ENCODE assay signal across 8 cellular contexts in the genomic region with DNA sequence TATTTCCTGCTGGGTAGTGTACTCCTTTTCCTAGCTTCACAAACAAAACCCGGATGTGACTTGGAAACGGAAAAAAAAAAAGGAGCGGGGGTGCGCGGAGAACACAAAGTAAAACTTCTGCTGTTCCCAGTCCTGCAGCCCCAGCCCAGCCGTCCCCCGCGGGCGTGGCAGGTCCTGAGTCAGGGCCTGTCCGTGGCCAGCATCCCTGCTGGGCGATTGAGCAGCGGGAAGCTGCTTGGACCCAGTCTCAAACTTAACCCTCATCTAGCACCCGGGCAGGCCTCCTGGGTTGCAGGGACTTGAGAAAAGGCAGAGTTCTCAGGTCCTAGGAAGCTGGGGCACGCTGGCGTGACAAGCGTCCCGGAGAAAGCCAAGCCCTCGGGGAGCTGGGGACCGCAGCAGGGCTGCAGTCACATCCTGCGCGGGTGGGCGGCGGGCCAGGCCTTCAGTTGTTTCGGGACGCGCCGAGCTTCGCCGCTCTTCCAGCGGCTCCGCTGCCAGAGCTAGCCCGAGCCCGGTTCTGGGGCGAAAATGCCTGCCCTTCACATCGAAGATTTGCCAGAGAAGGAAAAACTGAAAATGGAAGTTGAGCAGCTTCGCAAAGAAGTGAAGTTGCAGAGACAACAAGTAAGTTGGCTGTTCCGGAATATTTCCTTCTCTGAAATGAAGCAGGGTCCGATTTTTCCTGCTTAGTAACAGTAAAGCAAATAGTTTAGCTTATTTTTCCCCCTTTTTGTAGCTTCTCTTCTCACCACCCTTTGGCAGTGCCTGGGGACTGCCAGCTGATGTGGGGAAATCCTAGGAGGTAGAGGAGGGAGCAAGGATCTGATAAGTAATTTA. TPM values are rescaled to one million over a fixed set of nuclear protein-coding genes. Genes with fewer than 3 reads are reported as not detected.
A peak's percentile ranks its signal among the peaks of the same experiment; 100 is the strongest.
DNase-seq lines count a peak whose midpoint lies in the region; ATAC-seq, FAIRE-seq and TF ChIP-seq lines count a peak whose summit lies in the region.

A gene (plus strand): TSS at position 129 of the 840 bp plus-strand sequence. CDS start 403 bp downstream, at position 532.

- no peaks in the 10 kb centered on the region for H3K9me3 Mint-ChIP-seq in astrocyte (ENCODE audit: unreplicated experiment)
- no peaks in the 10 kb centered on the region for H3K9me3 Mint-ChIP-seq in progenitor cell of endocrine pancreas (ENCODE audit: low read depth)

- peaks cover 9% of the 10 kb centered on the region for H3K36me3 ChIP-seq in astrocyte (ENCODE audit: insufficient read depth, low read length)

- H3K27ac Mint-ChIP-seq in astrocyte (ENCODE audit: unreplicated experiment) (peak within 1 kb of the TSS; percentile 85), progenitor cell of endocrine pancreas (no peak within 1 kb of the TSS)

- no peaks in the 10 kb centered on the region for H4K20me1 ChIP-seq in astrocyte (ENCODE audit: insufficient read depth, low read length)

- H3K4me1 ChIP-seq in astrocyte (ENCODE audit: insufficient read depth, low read length) = peaks cover 16% of the 10 kb centered on the region

- no peak for TF ChIP-seq CTCF in astrocyte (IDR thresholded peaks at IDR 0.05; ENCODE audit: insufficient read depth, low read depth, low read length)
- no peak for TF ChIP-seq CTCF in progenitor cell of endocrine pancreas (IDR thresholded peaks at IDR 0.05; ENCODE audit: unreplicated experiment)

- peaks cover 5% of the 10 kb centered on the region for H3K36me3 Mint-ChIP-seq in astrocyte (ENCODE audit: low read depth, unreplicated experiment)
- no peaks in the 10 kb centered on the region for H3K36me3 Mint-ChIP-seq in progenitor cell of endocrine pancreas (ENCODE audit: insufficient read depth)

- H3K4me3 ChIP-seq in astrocyte (ENCODE audit: insufficient read depth, low read depth, low read length) = peak within 1 kb of the TSS; percentile 75

- peak within 1 kb of the TSS; percentile 86 for H3K4me2 ChIP-seq in astrocyte (ENCODE audit: low read length)

- ATAC-seq in HG02798 (IDR thresholded peaks at IDR 0.05; ENCODE audit: poor library complexity, unreplicated experiment) = peak; percentile 93

- H3K4me1 Mint-ChIP-seq in astrocyte (ENCODE audit: low read depth, unreplicated experiment) (peaks cover 14% of the 10 kb centered on the region), progenitor cell of endocrine pancreas (ENCODE audit: low read depth) (peaks cover 3% of the 10 kb centered on the region)

- peak; percentile 4 for DNase-seq in activated gamma-delta T cell treated with Interleukin-2 at 50 U/mL for 16 hours
- DNase-seq in activated gamma-delta T cell (lab: John Stamatoyannopoulos, UW) = no peak
- peak; percentile 55 for DNase-seq in NOMO-1 treated with DMSO at 0.1 percent for 48 hours (lab: John Stamatoyannopoulos, UW; ENCODE audit: unreplicated experiment)
- peak; percentile 67 for DNase-seq in astrocyte (ENCODE audit: low read depth)
- peak; percentile 51 for DNase-seq in hepatic stellate cell (ENCODE audit: low spot score)
- peak; percentile 18 for DNase-seq in progenitor cell of endocrine pancreas (ENCODE audit: low spot score, unreplicated experiment)
- DNase-seq in RPMI8226 = no peak

- peak within 1 kb of the TSS; percentile 81 for H3K27ac ChIP-seq in astrocyte (ENCODE audit: low read depth, low read length)

- peak within 1 kb of the TSS; percentile 89 for H3K4me3 Mint-ChIP-seq in astrocyte (ENCODE audit: unreplicated experiment)
- H3K4me3 Mint-ChIP-seq in progenitor cell of endocrine pancreas (ENCODE audit: low read depth) = peak within 1 kb of the TSS; percentile 65

- H3K79me2 ChIP-seq in astrocyte (ENCODE audit: insufficient read depth, low read length) = peaks cover 29% of the 10 kb centered on the region

- H3K9ac ChIP-seq in astrocyte (ENCODE audit: low read length) = peak within 1 kb of the TSS; percentile 88

- no peak for FAIRE-seq in astrocyte (lab: Jason Lieb, UNC)

- H3K27me3 ChIP-seq in astrocyte (ENCODE audit: insufficient read depth, low read length) = no peaks in the 10 kb centered on the region

- no peaks in the 10 kb centered on the region for H3K27me3 Mint-ChIP-seq in astrocyte (ENCODE audit: low read depth, unreplicated experiment)
- H3K27me3 Mint-ChIP-seq in progenitor cell of endocrine pancreas = peaks cover 32% of the 10 kb centered on the region

- H3K9me3 ChIP-seq in astrocyte (ENCODE audit: insufficient read depth, low read depth, low read length) = no peaks in the 10 kb centered on the region

- H2AFZ ChIP-seq in astrocyte (ENCODE audit: low read depth, low read length) = peak within 1 kb of the TSS; percentile 85

RNA-seq across cellular contexts. Expression of the gene that starts here (rescaled TPM):
- total RNA-seq in astrocyte (7.7 and 8.8 TPM in 2 replicates), progenitor cell of endocrine pancreas (not detected in 2 replicates)

Comparison
In these comparisons a context has a peak if more than half of its experiments do, and no peak if none do; other contexts are left out.
1. DNase-seq: peak in activated gamma-delta T cell treated with Interleukin-2 at 50 U/mL for 16 hours (single experiment), NOMO-1 treated with DMSO at 0.1 percent for 48 hours (single experiment), astrocyte (single experiment) and hepatic stellate cell (single experiment); none in activated gamma-delta T cell (single experiment) and RPMI8226 (single experiment).
2. Peak in DNase-seq in progenitor cell of endocrine pancreas; RNA of the gene not detected or under 1 TPM.